ENCODE assay signal across 8 cellular contexts in the genomic region with DNA sequence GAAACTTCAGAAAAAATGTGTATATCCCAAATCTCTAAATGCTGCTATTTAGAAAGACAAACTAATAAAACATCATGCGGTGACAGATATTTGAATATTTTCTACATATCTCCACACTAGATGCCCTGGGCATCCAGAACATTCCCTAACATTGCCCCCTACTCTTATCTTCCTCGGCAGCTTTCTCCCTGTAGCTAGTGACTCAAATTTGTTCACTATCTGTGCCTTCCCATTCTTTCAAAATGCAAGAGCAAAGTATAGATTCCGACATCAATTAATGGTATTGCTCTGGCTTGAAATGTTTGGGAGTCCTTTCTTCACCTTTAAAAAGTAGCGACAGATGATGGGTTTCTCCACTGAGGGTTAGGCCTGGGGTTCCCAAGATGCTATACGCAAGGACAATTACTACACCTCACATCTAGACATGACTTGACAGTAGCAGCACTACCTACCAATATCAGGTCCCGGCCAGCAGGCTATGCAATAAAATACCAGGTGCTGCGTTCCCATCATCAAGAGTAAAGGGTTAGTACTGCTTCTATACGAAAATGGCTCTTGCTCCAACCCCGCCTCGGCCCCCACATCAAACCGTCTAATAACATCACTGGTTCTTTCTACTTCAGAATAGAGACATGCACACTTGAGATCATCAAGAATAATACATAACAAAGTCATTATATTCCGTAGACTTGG. TPM values are rescaled to one million over a fixed set of nuclear protein-coding genes. Genes with fewer than 3 reads are reported as not detected.
DNase-seq lines count a peak whose midpoint lies in the region; ATAC-seq and TF ChIP-seq lines count a peak whose summit lies in the region.

No MANE protein-coding gene starts in this region.

- H3K4me3 ChIP-seq in A673 (ENCODE audit: low read depth, low read length, poor library complexity, severe bottlenecking) (peak overlapping the region; percentile 78), fibroblast of pulmonary artery (replicated peaks; ENCODE audit: low read depth, low read length) (peak overlapping the region; percentile 93)

- peaks cover 5% of the 10 kb centered on the region for H3K36me3 ChIP-seq in A673 (ENCODE audit: insufficient read depth, low read length, poor library complexity, severe bottlenecking)

- no peaks in the 10 kb centered on the region for H3K9me3 Mint-ChIP-seq in IgD-negative memory B cell
- no peaks in the 10 kb centered on the region for H3K9me3 Mint-ChIP-seq in activated CD8-positive, alpha-beta T cell treated with anti-CD3 and anti-CD28 coated beads, Interleukin-2, amount 10 ng/mL, durations not matched to agents 7 days and 5 days (ENCODE audit: insufficient read depth)
- H3K9me3 Mint-ChIP-seq in neural crest cell = no peaks in the 10 kb centered on the region

- peak overlapping the region; percentile 78 for H3K27ac ChIP-seq in A673 (ENCODE audit: low read depth, low read length, poor library complexity, severe bottlenecking)

- CTCF ChIA-PET in A673 (lab: Charles Lee) = no interaction called here
- CTCF ChIA-PET in activated CD8-positive, alpha-beta T cell treated with anti-CD3 and anti-CD28 coated beads, Interleukin-2, amount 10 ng/mL, durations not matched to agents 7 days and 5 days (lab: Charles Lee) = no interaction called here

- H3K27ac Mint-ChIP-seq in IgD-negative memory B cell = peak overlapping the region; percentile 94 to 98 (median 97)
- H3K27ac Mint-ChIP-seq in activated CD8-positive, alpha-beta T cell treated with anti-CD3 and anti-CD28 coated beads, Interleukin-2, amount 10 ng/mL, durations not matched to agents 7 days and 5 days = peak overlapping the region; percentile 95
- peak overlapping the region; percentile 97 for H3K27ac Mint-ChIP-seq in neural crest cell (ENCODE audit: unreplicated experiment)

- H3K27me3 ChIP-seq in A673 (replicated peaks; ENCODE audit: insufficient read depth, low read depth, low read length, poor library complexity) = no peaks in the 10 kb centered on the region

- TF ChIP-seq CTCF in A673 (conservative IDR thresholded peaks at IDR 0.05; ENCODE audit: low read depth, low read length) (no peak), fibroblast of pulmonary artery (IDR thresholded peaks at IDR 0.05; ENCODE audit: low read length, missing control alignments) (no peak), neural crest cell (conservative IDR thresholded peaks at IDR 0.05) (no peak)

- ATAC-seq in GM18870 (IDR thresholded peaks at IDR 0.05; ENCODE audit: unreplicated experiment) = peak; percentile 9
- ATAC-seq in activated CD8-positive, alpha-beta T cell treated with anti-CD3 and anti-CD28 coated beads, Interleukin-2, amount 10 ng/mL, durations not matched to agents 7 days and 5 days = peak; percentile 60

- intact Hi-C loops in A673 (cut with micrococcal nuclease; ENCODE audit: unreplicated experiment) = no loop called here

- H3K27me3 Mint-ChIP-seq in IgD-negative memory B cell (no peaks in the 10 kb centered on the region), neural crest cell (ENCODE audit: low read depth) (peaks cover 9% of the 10 kb centered on the region)
- H3K27me3 Mint-ChIP-seq in activated CD8-positive, alpha-beta T cell treated with anti-CD3 and anti-CD28 coated beads, Interleukin-2, amount 10 ng/mL, durations not matched to agents 7 days and 5 days (ENCODE audit: low read depth) = peaks cover 3% of the 10 kb centered on the region

- POLR2A ChIA-PET in A673 (lab: Charles Lee; ENCODE audit: low non-redundant PET) = no interaction called here
- POLR2A ChIA-PET in activated CD8-positive, alpha-beta T cell treated with anti-CD3 and anti-CD28 coated beads, Interleukin-2, amount 10 ng/mL, durations not matched to agents 7 days and 5 days (lab: Charles Lee) = interaction anchor here (1.0 kb wide), 2 partner anchors 11 to 28 kb away, joined by 4 to 7 read pairs; partner anchors contain the start of gene TMEM62

- H3K4me1 Mint-ChIP-seq in IgD-negative memory B cell (peaks cover 32 to 35% (median 32%) of the 10 kb centered on the region in 3 donors), neural crest cell (peaks cover 51% of the 10 kb centered on the region)
- peaks cover 43% of the 10 kb centered on the region for H3K4me1 Mint-ChIP-seq in activated CD8-positive, alpha-beta T cell treated with anti-CD3 and anti-CD28 coated beads, Interleukin-2, amount 10 ng/mL, durations not matched to agents 7 days and 5 days (ENCODE audit: low read depth)

- H3K36me3 Mint-ChIP-seq in IgD-negative memory B cell (peaks cover 8% of the 10 kb centered on the region), neural crest cell (ENCODE audit: low read depth) (peaks cover 19% of the 10 kb centered on the region)
- H3K36me3 Mint-ChIP-seq in activated CD8-positive, alpha-beta T cell treated with anti-CD3 and anti-CD28 coated beads, Interleukin-2, amount 10 ng/mL, durations not matched to agents 7 days and 5 days (ENCODE audit: low read depth) = peaks cover 42% of the 10 kb centered on the region

- H3K4me1 ChIP-seq in A673 (ENCODE audit: insufficient read depth, low read length, poor library complexity, severe bottlenecking) = peaks cover 5% of the 10 kb centered on the region

- H3K9me3 ChIP-seq in A673 (ENCODE audit: low read depth, low read length, poor library complexity, severe bottlenecking) = no peaks in the 10 kb centered on the region

- H3K4me3 Mint-ChIP-seq in IgD-negative memory B cell = peak overlapping the region; percentile 97 to 99 (median 98)
- peak overlapping the region; percentile 86 for H3K4me3 Mint-ChIP-seq in activated CD8-positive, alpha-beta T cell treated with anti-CD3 and anti-CD28 coated beads, Interleukin-2, amount 10 ng/mL, durations not matched to agents 7 days and 5 days
- H3K4me3 Mint-ChIP-seq in neural crest cell = peak overlapping the region; percentile 99

- DNase-seq in A673 (ENCODE audit: low spot score) (no peak), fibroblast of pulmonary artery (ENCODE audit: low read depth) (peak; percentile 13), neural crest cell (ENCODE audit: low read depth, low spot score) (no peak), NCI-H1436 treated with DMSO at 0.1 percent for 48 hours (lab: John Stamatoyannopoulos, UW) (no peak), hepatic stellate cell (ENCODE audit: low spot score) (no peak)
- DNase-seq in activated CD8-positive, alpha-beta T cell treated with anti-CD3 and anti-CD28 coated beads, Interleukin-2, amount 10 ng/mL, durations not matched to agents 7 days and 5 days = peak; percentile 51

- TSS peak; percentile 75 for BruUV-seq in A673 (replicated peaks; lab: Mats Ljungman, UMichigan)

RNA-seq across cellular contexts. Expression of gene UBR1, which starts 0.6 kb away (rescaled TPM):
- 29.9 and 30.8 TPM in 2 replicates for total RNA-seq in A673 (2021)
- polyA plus RNA-seq in IgD-negative memory B cell = 14.2 TPM
- total RNA-seq in activated CD8-positive, alpha-beta T cell treated with anti-CD3 and anti-CD28 coated beads, Interleukin-2, amount 10 ng/mL, durations not matched to agents 7 days and 5 days = 10 to 100 TPM; 35.4 to 39.5 TPM
- total RNA-seq in neural crest cell = 23.9 and 29.3 TPM in 2 replicates

RNA-seq across cellular contexts. Expression of gene TMEM62, which starts 28.2 kb away (rescaled TPM):
- total RNA-seq in A673 (2021) = 2.8 and 5.4 TPM in 2 replicates
- polyA plus RNA-seq in IgD-negative memory B cell = 18.0 TPM
- 10 to 100 TPM; 20.4 to 21.9 TPM for total RNA-seq in activated CD8-positive, alpha-beta T cell treated with anti-CD3 and anti-CD28 coated beads, Interleukin-2, amount 10 ng/mL, durations not matched to agents 7 days and 5 days
- 15.3 and 15.8 TPM in 2 replicates for total RNA-seq in neural crest cell

Comparison
In these comparisons a context has a peak if more than half of its experiments do, and no peak if none do; other contexts are left out.
1. DNase-seq: peak in activated CD8-positive, alpha-beta T cell treated with anti-CD3 and anti-CD28 coated beads, Interleukin-2, amount 10 ng/mL, durations not matched to agents 7 days and 5 days (single experiment) and fibroblast of pulmonary artery (single experiment); none in A673 (single experiment), neural crest cell (single experiment), NCI-H1436 treated with DMSO at 0.1 percent for 48 hours (single experiment) and hepatic stellate cell (single experiment).
2. Peak in every context shown above with its lines, with median percentiles within 50 percentile points of each other: H3K27ac Mint-ChIP-seq and H3K4me3 Mint-ChIP-seq.